12 cellular contexts compared by ENCODE assay signal in the genomic region with DNA sequence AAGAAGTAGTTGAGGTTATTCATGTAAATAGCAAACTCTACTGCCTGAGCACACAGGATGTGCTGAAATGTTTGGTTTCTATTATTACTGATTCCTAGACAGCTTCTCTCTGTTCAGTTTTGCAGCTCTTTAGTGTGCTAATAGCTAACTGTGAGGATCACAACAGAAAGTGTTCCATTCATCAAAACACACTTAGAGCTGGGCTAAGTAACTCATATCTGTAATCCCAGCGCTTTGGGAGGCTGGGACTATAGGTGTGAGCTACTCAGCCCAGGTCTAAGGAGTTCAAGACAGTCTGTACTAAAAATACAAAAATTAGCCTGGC.
DNase-seq lines count a peak whose midpoint lies in the region; ATAC-seq and TF ChIP-seq lines count a peak whose summit lies in the region.
"Had no signal": no experiment of that assay in that cellular context is flagged by ENCODE, and none has a peak within 500 bp of the region (broad histone marks: within the 10 kb centered on the region; RNA-seq: fewer than 3 reads in every experiment).

No MANE protein-coding gene starts in this region.

- peak overlapping the region; percentile 64 for H3K27ac ChIP-seq in left ventricle myocardium inferior (replicated peaks)
- peak overlapping the region; percentile 74 to 75 for H3K27ac ChIP-seq in tibial artery
- H3K27ac ChIP-seq: WERI-Rb-1 had no signal

- H3K27me3 ChIP-seq in left ventricle myocardium inferior (ENCODE audit: low read depth) (no peaks in the 10 kb centered on the region), tibial artery (no peaks in the 10 kb centered on the region)
- H3K27me3 ChIP-seq: transverse colon had no signal

- DNase-seq in left ventricle myocardium inferior (no peak), Right ventricle myocardium superior (no peak), tibial artery (no peak), NCI-H82 treated with DMSO at 0.1 percent for 48 hours (lab: John Stamatoyannopoulos, UW; ENCODE audit: unreplicated experiment) (no peak), NCI-H524 treated with DMSO at 0.1 percent for 48 hours (lab: John Stamatoyannopoulos, UW) (no peak), iPS-NIHi7 (ENCODE audit: extremely low spot score) (no peak)
- DNase-seq: activated naive CD8-positive, alpha-beta T cell treated with anti-CD3 and anti-CD28 coated beads, Interleukin-2, amount 10 ng/mL, durations not matched to agents 7 days and 5 days; Karpas-422; transverse colon; WERI-Rb-1 had no signal

- H3K9me3 ChIP-seq in left ventricle myocardium inferior (replicated peaks) (no peaks in the 10 kb centered on the region), tibial artery (no peaks in the 10 kb centered on the region)
- H3K9me3 ChIP-seq: transverse colon had no signal

- intact Hi-C loops in left ventricle myocardium inferior (cut with micrococcal nuclease) (no loop called here), Right ventricle myocardium superior (cut with DNase I) (no loop called here), tibial artery (cut with DNase I; ENCODE audit: low total_unique reads) (no loop called here)

- H3K4me1 ChIP-seq in left ventricle myocardium inferior, result peaks cover 29% of the 10 kb centered on the region
- H3K4me1 ChIP-seq in tibial artery, result peaks cover 0 to 58% (median 38%) of the 10 kb centered on the region in 4 donors

- no peak overlapping the region for H3K4me3 ChIP-seq in left ventricle myocardium inferior
- H3K4me3 ChIP-seq in tibial artery, result no peak overlapping the region
- H3K4me3 ChIP-seq: transverse colon had no signal

- H3K36me3 ChIP-seq in left ventricle myocardium inferior (no peaks in the 10 kb centered on the region), tibial artery (no peaks in the 10 kb centered on the region)
- H3K36me3 ChIP-seq: transverse colon, WERI-Rb-1 had no signal

- TF ChIP-seq CTCF in left ventricle myocardium inferior (IDR thresholded peaks at IDR 0.05; ENCODE audit: borderline replicate concordance) (no peak), tibial artery (IDR thresholded peaks at IDR 0.05) (no peak)

- no peak for ATAC-seq in Right ventricle myocardium superior (ENCODE audit: poor library complexity)
- peak; percentile 68 for ATAC-seq in HG02588 (IDR thresholded peaks at IDR 0.05; ENCODE audit: unreplicated experiment)
- ATAC-seq in HG03469 (IDR thresholded peaks at IDR 0.05; ENCODE audit: unreplicated experiment), result peak; percentile 80
